In genomic region chr18:777021-777420, GRCh38 we compare ENCODE assay signal across 1 cellular context.
TF ChIP-seq lines count a peak whose summit lies in the region.

No MANE protein-coding gene starts in this region.

TF ChIP-seq in IMR-90, 13 proteins besides CTCF, POLR2A, EP300 and RAD21 (continued from another document):
- TF ChIP-seq, protein P1, sequence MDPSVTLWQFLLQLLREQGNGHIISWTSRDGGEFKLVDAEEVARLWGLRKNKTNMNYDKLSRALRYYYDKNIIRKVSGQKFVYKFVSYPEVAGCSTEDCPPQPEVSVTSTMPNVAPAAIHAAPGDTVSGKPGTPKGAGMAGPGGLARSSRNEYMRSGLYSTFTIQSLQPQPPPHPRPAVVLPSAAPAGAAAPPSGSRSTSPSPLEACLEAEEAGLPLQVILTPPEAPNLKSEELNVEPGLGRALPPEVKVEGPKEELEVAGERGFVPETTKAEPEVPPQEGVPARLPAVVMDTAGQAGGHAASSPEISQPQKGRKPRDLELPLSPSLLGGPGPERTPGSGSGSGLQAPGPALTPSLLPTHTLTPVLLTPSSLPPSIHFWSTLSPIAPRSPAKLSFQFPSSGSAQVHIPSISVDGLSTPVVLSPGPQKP (IDR thresholded peaks at IDR 0.05; ENCODE audit: borderline replicate concordance, low read depth, low read length) = no peak
- TF ChIP-seq NFE2L2 (IDR thresholded peaks at IDR 0.05; ENCODE audit: low read depth, low read length) (no peak), RFX5 (IDR thresholded peaks at IDR 0.05; ENCODE audit: low read depth, low read length) (no peak)
